Comparison of ENCODE assay signal across 8 cellular contexts in the genomic region with DNA sequence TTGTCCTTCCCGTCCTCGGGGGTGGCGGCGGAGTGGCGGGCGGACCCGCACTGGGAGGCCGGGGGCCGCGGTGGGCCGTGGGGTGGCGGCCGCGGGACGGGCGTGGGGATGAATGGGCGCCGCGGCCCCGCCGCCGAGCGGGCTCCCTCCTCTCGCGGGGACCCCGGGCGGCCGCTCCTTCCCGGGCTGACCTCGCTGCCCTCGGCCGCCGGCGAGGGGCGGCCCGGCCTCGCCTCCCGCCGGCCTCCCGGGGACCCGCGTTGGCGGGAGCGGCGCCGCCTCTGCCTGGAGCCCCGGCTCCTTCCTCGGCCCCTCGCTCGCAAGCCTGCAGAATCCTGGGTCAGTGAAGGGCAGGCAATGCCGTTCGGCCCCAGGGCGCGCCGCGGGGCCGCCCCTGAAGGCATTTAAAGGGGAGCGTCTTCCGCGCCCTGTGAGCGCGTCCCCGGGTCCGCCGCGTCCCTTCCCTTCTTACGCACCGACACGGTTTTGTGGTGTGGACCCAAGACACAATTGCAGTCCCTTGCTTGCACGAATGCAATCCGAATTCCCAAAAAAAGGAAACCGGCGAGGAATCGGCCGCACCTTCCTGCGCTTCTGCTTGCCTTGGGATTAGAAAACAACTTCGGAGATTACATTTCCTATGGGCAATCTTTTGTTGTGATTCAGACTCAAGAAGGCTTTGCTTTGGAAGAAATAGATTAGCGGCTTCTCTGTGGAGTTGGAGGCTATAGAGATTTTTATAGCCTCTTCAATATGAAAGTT. TPM values are rescaled to one million over a fixed set of nuclear protein-coding genes. Genes with fewer than 3 reads are reported as not detected.
A peak's percentile ranks its signal among the peaks of the same experiment; 100 is the strongest.
DNase-seq lines count a peak whose midpoint lies in the region; ATAC-seq and TF ChIP-seq lines count a peak whose summit lies in the region.

No MANE protein-coding gene starts in this region.

- H3K9me3 Mint-ChIP-seq in CD4-positive, alpha-beta T cell: no peaks in the 10 kb centered on the region

- no peaks in the 10 kb centered on the region for H3K36me3 ChIP-seq in effector memory CD4-positive, alpha-beta T cell (ENCODE audit: control insufficient read depth, insufficient read depth, low read length)
- H3K36me3 ChIP-seq in lower lobe of right lung: no peaks in the 10 kb centered on the region

- H3K36me3 Mint-ChIP-seq in CD4-positive, alpha-beta T cell (ENCODE audit: low read depth): peaks cover 14% of the 10 kb centered on the region

- peaks cover 17% of the 10 kb centered on the region for H3K27me3 ChIP-seq in CD4-positive, alpha-beta T cell (ENCODE audit: control insufficient read depth, insufficient read depth, low read length)
- peaks cover 3% of the 10 kb centered on the region for H3K27me3 ChIP-seq in effector memory CD4-positive, alpha-beta T cell (replicated peaks; ENCODE audit: control insufficient read depth, insufficient read depth, low read length, poor library complexity, severe bottlenecking)
- no peaks in the 10 kb centered on the region for H3K27me3 ChIP-seq in lower lobe of right lung (ENCODE audit: low read depth)

- no peak for TF ChIP-seq CTCF in CD4-positive, alpha-beta T cell (IDR thresholded peaks at IDR 0.05)
- no peak for TF ChIP-seq CTCF in lower lobe of right lung (IDR thresholded peaks at IDR 0.05)

- peaks cover 32% of the 10 kb centered on the region for H3K4me1 Mint-ChIP-seq in CD4-positive, alpha-beta T cell (ENCODE audit: low read depth)

- peak overlapping the region; percentile 94 for H3K4me3 Mint-ChIP-seq in CD4-positive, alpha-beta T cell

- CTCF ChIA-PET in CD4-positive, alpha-beta T cell (lab: Charles Lee): no interaction called here

- H3K27ac Mint-ChIP-seq in CD4-positive, alpha-beta T cell: peak overlapping the region; percentile 31

- peak overlapping the region; percentile 94 for H3K4me3 ChIP-seq in effector memory CD4-positive, alpha-beta T cell (ENCODE audit: insufficient read depth, low read depth, low read length, poor library complexity, severe bottlenecking)
- peak overlapping the region; percentile 88 for H3K4me3 ChIP-seq in lower lobe of right lung

- intact Hi-C loops in CD4-positive, alpha-beta T cell (cut with DNase I, micrococcal nuclease): loop anchor here (1.0 to 10.0 kb wide), 9 partner anchors 54 to 1251 kb away; partner anchors contain the start of genes DONSON (in 2 of the 2), ATP5PO (in 1 of the 2), DNAJC28 (in 1 of the 2) and MRPS6 (in 1 of the 2)
- intact Hi-C loops in lower lobe of right lung (cut with DNase I): no loop called here

- ATAC-seq in CD4-positive, alpha-beta T cell (ENCODE audit: poor library complexity): no peak
- ATAC-seq in HG02642 (IDR thresholded peaks at IDR 0.05; ENCODE audit: poor library complexity, unreplicated experiment) (peak; percentile 0), lower lobe of right lung (peak in 1 of 2 donors; percentile 0), GM18861 (IDR thresholded peaks at IDR 0.05; ENCODE audit: unreplicated experiment) (no peak)

- DNase-seq in CD4-positive, alpha-beta T cell: peak in 5 of 10 experiments; percentile 2 to 38 (median 6)
- peak; percentile 35 for DNase-seq in activated CD4-positive, alpha-beta T cell treated with anti-CD3 and anti-CD28 coated beads for 48 hours
- no peak for DNase-seq in effector memory CD4-positive, alpha-beta T cell
- DNase-seq in lower lobe of right lung (peak; percentile 60), substantia nigra (lab: John Stamatoyannopoulos, UW) (peak in 22 of 49 donors; percentile 2 to 74 (median 22)), NK-92 (lab: John Stamatoyannopoulos, UW; ENCODE audit: unreplicated experiment) (no peak)

- H3K27me3 Mint-ChIP-seq in CD4-positive, alpha-beta T cell: peaks cover 13% of the 10 kb centered on the region

- peaks cover 4% of the 10 kb centered on the region for H3K4me1 ChIP-seq in effector memory CD4-positive, alpha-beta T cell (ENCODE audit: control insufficient read depth, insufficient read depth, low read length, poor library complexity, severe bottlenecking)
- peaks cover 16% of the 10 kb centered on the region for H3K4me1 ChIP-seq in lower lobe of right lung

- POLR2A ChIA-PET in CD4-positive, alpha-beta T cell (lab: Charles Lee): no interaction called here

- no peaks in the 10 kb centered on the region for H3K9me3 ChIP-seq in CD4-positive, alpha-beta T cell (ENCODE audit: control insufficient read depth, low read length)
- H3K9me3 ChIP-seq in effector memory CD4-positive, alpha-beta T cell (ENCODE audit: control insufficient read depth, low read length): no peaks in the 10 kb centered on the region
- H3K9me3 ChIP-seq in lower lobe of right lung: no peaks in the 10 kb centered on the region

- H3K27ac ChIP-seq in CD4-positive, alpha-beta T cell (ENCODE audit: low read depth, low read length): no peak overlapping the region
- H3K27ac ChIP-seq in effector memory CD4-positive, alpha-beta T cell (ENCODE audit: insufficient read depth, low read length, poor library complexity, severe bottlenecking): peak overlapping the region; percentile 23
- H3K27ac ChIP-seq in lower lobe of right lung (peak overlapping the region; percentile 93), substantia nigra (ENCODE audit: low read depth, low read length, poor library complexity, severe bottlenecking) (peak overlapping the region; percentile 99)

RNA-seq across cellular contexts. Expression of gene ITSN1, which starts 0.8 kb away (rescaled TPM):
- 1 to 10 TPM; 2.1 to 3.0 TPM for total RNA-seq in CD4-positive, alpha-beta T cell
- total RNA-seq in lower lobe of right lung: 31.4 TPM

RNA-seq across cellular contexts. Expression of gene CRYZL1, which starts 1.5 kb away (rescaled TPM):
- total RNA-seq in CD4-positive, alpha-beta T cell: 10 to 100 TPM; 28.6 to 30.5 TPM
- 29.4 TPM for total RNA-seq in lower lobe of right lung

RNA-seq across cellular contexts. Expression of gene DONSON, which starts 54.6 kb away (rescaled TPM):
- 10 to 100 TPM; 11.9 to 13.5 TPM for total RNA-seq in CD4-positive, alpha-beta T cell
- total RNA-seq in lower lobe of right lung: 5.0 TPM

Comparison
In these comparisons a context has a peak if more than half of its experiments do, and no peak if none do; other contexts are left out.
1. DNase-seq: peak in activated CD4-positive, alpha-beta T cell treated with anti-CD3 and anti-CD28 coated beads for 48 hours (single experiment) and lower lobe of right lung (single experiment); none in effector memory CD4-positive, alpha-beta T cell (0 of 3) and NK-92 (single experiment).